Comparison of ENCODE assay signal across 35 cellular contexts in genomic region chr22:27097481-27097880, GRCh38.
"Had no signal": no experiment of that assay in that cellular context is flagged by ENCODE, and none has a peak within 500 bp of the region (broad histone marks: within the 10 kb centered on the region; RNA-seq: fewer than 3 reads in every experiment).

No MANE protein-coding gene starts in this region.

- H3K4me3 Mint-ChIP-seq: activated CD4-positive, alpha-beta memory T cell treated with anti-CD3 and anti-CD28 coated beads for 36 hours; activated naive CD4-positive, alpha-beta T cell treated with anti-CD3 and anti-CD28 coated beads for 36 hours; activated T-cell treated with anti-CD3 and anti-CD28 coated beads, Interleukin-2, amount 50 U/mL, for 4 hours; activated T-helper 1 cell treated with anti-CD3 and anti-CD28 coated beads, Interleukin-12 subunit alpha, Interleukin-12 subunit beta, Interleukin-2, Interleukin-4 antibody, amounts not matched to agents 30 ng/mL and 10 ng/mL and 1 ng/mL, durations not matched to agents 14 hours and 24 hours and 36 hours; T-helper 1 cell treated with Interleukin-12 subunit alpha and Interleukin-12 subunit beta and Interleukin-4 antibody, amounts not matched to agents 30 μg/mL and 1 μg/mL, for 36 hours; T-helper 2 cell treated with Interferon-gamma antibody and Interleukin-4, amounts not matched to agents 5 μg/mL and 100 μg/mL, for 36 hours; WTC11 had no signal

- H3K27ac Mint-ChIP-seq: activated CD4-positive, alpha-beta memory T cell treated with anti-CD3 and anti-CD28 coated beads for 36 hours; activated naive CD4-positive, alpha-beta T cell treated with anti-CD3 and anti-CD28 coated beads for 36 hours; activated naive CD4-positive, alpha-beta T cell treated with anti-CD3 and anti-CD28 coated beads, Interleukin-2, amount 50 U/mL, for 72 hours; activated T-helper 1 cell treated with anti-CD3 and anti-CD28 coated beads, Interleukin-12 subunit alpha, Interleukin-12 subunit beta, Interleukin-2, Interleukin-4 antibody, amounts not matched to agents 30 ng/mL and 10 ng/mL and 1 ng/mL, durations not matched to agents 14 hours and 24 hours and 36 hours; T-helper 1 cell treated with Interleukin-12 subunit alpha and Interleukin-12 subunit beta and Interleukin-4 antibody, amounts not matched to agents 30 μg/mL and 1 μg/mL, for 36 hours; T-helper 2 cell treated with Interferon-gamma antibody and Interleukin-4, amounts not matched to agents 5 μg/mL and 100 μg/mL, for 36 hours; WTC11 had no signal

- H3K27ac ChIP-seq: ascending aorta, body of pancreas, SJCRH30, SK-N-MC had no signal

- H3K36me3 ChIP-seq: ascending aorta, SJCRH30 had no signal

- ATAC-seq: activated CD4-positive, CD25-positive, alpha-beta regulatory T cell treated with anti-CD3 and anti-CD28 coated beads, Interleukin-2, amount 50 U/mL, for 24 hours; activated naive CD4-positive, alpha-beta T cell treated with anti-CD3 and anti-CD28 coated beads, Interleukin-2, amount 50 U/mL, for 72 hours; activated T-cell treated with anti-CD3 and anti-CD28 coated beads, Interleukin-2, amount 50 U/mL, for 4 hours; body of pancreas; Panc1; WTC11 had no signal

- H3K4me3 ChIP-seq: ascending aorta, body of pancreas, SJCRH30, SK-N-MC had no signal

- FAIRE-seq: bronchial epithelial cell, TTC549 had no signal

- H3K36me3 Mint-ChIP-seq: activated CD4-positive, alpha-beta memory T cell treated with anti-CD3 and anti-CD28 coated beads for 36 hours; activated naive CD4-positive, alpha-beta T cell treated with anti-CD3 and anti-CD28 coated beads, Interleukin-2, amount 50 U/mL, for 72 hours; WTC11 had no signal

- DNase-seq: activated CD4-positive, alpha-beta memory T cell treated with anti-CD3 and anti-CD28 coated beads for 36 hours; activated CD4-positive, alpha-beta T cell treated with anti-CD3 and anti-CD28 coated beads for 4 hours; activated CD4-positive, alpha-beta T cell treated with anti-CD3 and anti-CD28 coated beads, Interleukin-2, amount 50 U/mL, for 1 hour; activated CD8-positive, alpha-beta memory T cell treated with anti-CD3 and anti-CD28 coated beads, Interleukin-2, amount 50 U/mL, for 4 hours; activated gamma-delta T cell treated with Interleukin-2 at 50 U/mL for 16 hours; activated naive CD4-positive, alpha-beta T cell treated with anti-CD3 and anti-CD28 coated beads for 36 hours; activated T-cell treated with anti-CD3 and anti-CD28 coated beads for 4 hours; activated T-cell treated with anti-CD3 and anti-CD28 coated beads, Interleukin-2, amount 50 U/mL, for 4 hours; amygdala; body of pancreas; caudate nucleus; Karpas-422; KBM-7; NCI-H1105; NCI-H1417 treated with DMSO at 0.1 percent for 48 hours; NCI-H187 treated with DMSO at 0.1 percent for 48 hours; NCI-H2081; NCI-H2171 treated with DMSO at 0.1 percent for 48 hours; NCI-H2227 treated with DMSO at 0.1 percent for 48 hours; NCI-H510A treated with DMSO at 0.1 percent for 48 hours; NCI-H526 treated with DMSO at 0.1 percent for 48 hours; NCI-H774; SHP77; SJCRH30 had no signal

- H3K9me3 Mint-ChIP-seq: activated CD4-positive, alpha-beta memory T cell treated with anti-CD3 and anti-CD28 coated beads for 36 hours; activated naive CD4-positive, alpha-beta T cell treated with anti-CD3 and anti-CD28 coated beads for 36 hours; activated naive CD4-positive, alpha-beta T cell treated with anti-CD3 and anti-CD28 coated beads, Interleukin-2, amount 50 U/mL, for 72 hours; activated T-cell treated with anti-CD3 and anti-CD28 coated beads, Interleukin-2, amount 50 U/mL, for 4 hours; activated T-helper 1 cell treated with anti-CD3 and anti-CD28 coated beads, Interleukin-12 subunit alpha, Interleukin-12 subunit beta, Interleukin-2, Interleukin-4 antibody, amounts not matched to agents 30 ng/mL and 10 ng/mL and 1 ng/mL, durations not matched to agents 14 hours and 24 hours and 36 hours; T-helper 1 cell treated with Interleukin-12 subunit alpha and Interleukin-12 subunit beta and Interleukin-4 antibody, amounts not matched to agents 30 μg/mL and 1 μg/mL, for 36 hours; T-helper 2 cell treated with Interferon-gamma antibody and Interleukin-4, amounts not matched to agents 5 μg/mL and 100 μg/mL, for 36 hours; WTC11 had no signal

- H3K9me3 ChIP-seq: ascending aorta, body of pancreas, SJCRH30 had no signal

- H3K27me3 ChIP-seq: ascending aorta, body of pancreas, SJCRH30 had no signal
